ENCODE assay signal across 19 cellular contexts in genomic region chr7:48992816-48993215, GRCh38.
"Had no signal": no experiment of that assay in that cellular context is flagged by ENCODE, and none has a peak within 500 bp of the region (broad histone marks: within the 10 kb centered on the region; RNA-seq: fewer than 3 reads in every experiment).

No MANE protein-coding gene starts in this region.

- ATAC-seq: gastroesophageal sphincter, left cardiac atrium, pancreas, right cardiac atrium had no signal

- DNase-seq: dermis blood vessel endothelial cell; esophagus squamous epithelium; foreskin fibroblast; glutamatergic neuron; islet precursor cell; left cardiac atrium; left ventricle myocardium inferior; mesenchymal stem cell; naive B cell; occipital lobe; pancreas; right cardiac atrium; small intestine; stimulated activated CD4-positive, alpha-beta T cell treated with anti-CD3 and anti-CD28 coated beads, Interleukin-12 subunit alpha, Interleukin-12 subunit beta, amount 100 ng/mL, for 4 hours; stimulated activated naive CD4-positive, alpha-beta T cell; stomach; substantia nigra; transverse colon had no signal
